In the genomic region with DNA sequence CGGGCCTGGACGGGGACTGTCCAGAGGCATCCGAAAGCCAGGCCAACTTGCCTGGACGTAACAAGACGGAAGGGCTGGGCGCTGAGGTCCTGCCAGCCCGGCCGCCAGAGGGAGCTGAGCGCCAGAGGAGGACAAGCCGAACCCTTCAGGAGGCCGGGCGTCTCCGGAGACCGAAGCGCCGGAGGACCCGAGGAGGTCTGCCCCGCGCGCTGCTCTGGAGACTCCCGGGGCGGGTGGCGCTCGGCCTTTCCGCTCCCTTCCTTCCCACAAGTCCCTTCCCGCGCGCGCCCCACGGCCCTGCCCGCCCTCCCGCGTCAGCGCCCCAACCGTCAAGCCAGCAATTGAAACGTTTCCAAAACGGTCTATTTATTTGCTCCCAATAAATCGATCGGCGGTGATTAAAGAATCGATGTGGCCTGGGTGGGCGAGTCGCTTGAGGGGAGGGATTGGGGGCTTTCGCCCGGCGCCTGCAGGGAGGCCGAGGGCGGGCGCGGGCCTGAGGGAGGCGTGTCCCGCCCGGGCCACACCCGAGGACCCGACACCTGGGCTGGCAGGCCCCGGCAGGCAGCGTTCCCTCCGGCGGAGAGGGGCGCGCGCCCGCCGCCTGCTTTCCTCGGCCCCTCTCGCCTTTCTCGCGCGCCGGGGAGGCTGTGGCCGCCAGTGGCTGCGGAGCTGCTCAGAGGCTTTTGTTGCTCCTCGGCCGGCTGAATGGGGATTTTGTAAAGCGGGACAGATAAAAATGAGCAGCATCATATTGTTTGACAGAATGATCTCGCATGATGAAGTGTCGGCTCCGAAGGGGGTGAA, we compare ENCODE assay signal across 1 cellular context.
TF ChIP-seq lines count a peak whose summit lies in the region.

No MANE protein-coding gene starts in this region.

TF ChIP-seq in HepG2, 621 proteins besides CTCF, POLR2A, EP300 and RAD21 (continued from another document and continues in another):
- TF ChIP-seq, protein P1, sequence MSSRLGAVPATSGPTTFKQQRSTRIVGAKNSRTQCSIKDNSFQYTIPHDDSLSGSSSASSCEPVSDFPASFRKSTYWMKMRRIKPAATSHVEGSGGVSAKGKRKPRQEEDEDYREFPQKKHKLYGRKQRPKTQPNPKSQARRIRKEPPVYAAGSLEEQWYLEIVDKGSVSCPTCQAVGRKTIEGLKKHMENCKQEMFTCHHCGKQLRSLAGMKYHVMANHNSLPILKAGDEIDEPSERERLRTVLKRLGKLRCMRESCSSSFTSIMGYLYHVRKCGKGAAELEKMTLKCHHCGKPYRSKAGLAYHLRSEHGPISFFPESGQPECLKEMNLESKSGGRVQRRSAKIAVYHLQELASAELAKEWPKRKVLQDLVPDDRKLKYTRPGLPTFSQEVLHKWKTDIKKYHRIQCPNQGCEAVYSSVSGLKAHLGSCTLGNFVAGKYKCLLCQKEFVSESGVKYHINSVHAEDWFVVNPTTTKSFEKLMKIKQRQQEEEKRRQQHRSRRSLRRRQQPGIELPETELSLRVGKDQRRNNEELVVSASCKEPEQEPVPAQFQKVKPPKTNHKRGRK (CRISPR knock-in tag; IDR thresholded peaks at IDR 0.05), result no peak
- TF ChIP-seq CBFB (CRISPR knock-in tag; IDR thresholded peaks at IDR 0.05), result no peak
- TF ChIP-seq PHF8 (CRISPR knock-in tag; IDR thresholded peaks at IDR 0.05), result peak; percentile 42; the same call in 1 of the 2 replicates
- TF ChIP-seq GTF2F1 (IDR thresholded peaks at IDR 0.05; ENCODE audit: low read length), result no peak
- TF ChIP-seq PAF1 (CRISPR knock-in tag; IDR thresholded peaks at IDR 0.05), result no peak
- TF ChIP-seq FOSL1 (CRISPR knock-in tag; IDR thresholded peaks at IDR 0.05; ENCODE audit: borderline replicate concordance), result no peak
- TF ChIP-seq, protein P2, sequence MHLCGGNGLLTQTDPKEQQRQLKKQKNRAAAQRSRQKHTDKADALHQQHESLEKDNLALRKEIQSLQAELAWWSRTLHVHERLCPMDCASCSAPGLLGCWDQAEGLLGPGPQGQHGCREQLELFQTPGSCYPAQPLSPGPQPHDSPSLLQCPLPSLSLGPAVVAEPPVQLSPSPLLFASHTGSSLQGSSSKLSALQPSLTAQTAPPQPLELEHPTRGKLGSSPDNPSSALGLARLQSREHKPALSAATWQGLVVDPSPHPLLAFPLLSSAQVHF (CRISPR knock-in tag; IDR thresholded peaks at IDR 0.05), result no peak
- no peak for TF ChIP-seq ZNF282 (IDR thresholded peaks at IDR 0.05; ENCODE audit: partially characterized antibody)
- no peak for TF ChIP-seq FOXA3 (CRISPR knock-in tag; IDR thresholded peaks at IDR 0.05)
- no peak for TF ChIP-seq MTA1 (CRISPR knock-in tag; IDR thresholded peaks at IDR 0.05; ENCODE audit: borderline replicate concordance)
- no peak for TF ChIP-seq ATF7-NPFF (CRISPR knock-in tag; IDR thresholded peaks at IDR 0.05; ENCODE audit: low read depth)
- TF ChIP-seq KDM3A (CRISPR knock-in tag; IDR thresholded peaks at IDR 0.05; ENCODE audit: low read depth), result no peak
- no peak for TF ChIP-seq SMARCC2 (IDR thresholded peaks at IDR 0.05)
- TF ChIP-seq, protein P3, sequence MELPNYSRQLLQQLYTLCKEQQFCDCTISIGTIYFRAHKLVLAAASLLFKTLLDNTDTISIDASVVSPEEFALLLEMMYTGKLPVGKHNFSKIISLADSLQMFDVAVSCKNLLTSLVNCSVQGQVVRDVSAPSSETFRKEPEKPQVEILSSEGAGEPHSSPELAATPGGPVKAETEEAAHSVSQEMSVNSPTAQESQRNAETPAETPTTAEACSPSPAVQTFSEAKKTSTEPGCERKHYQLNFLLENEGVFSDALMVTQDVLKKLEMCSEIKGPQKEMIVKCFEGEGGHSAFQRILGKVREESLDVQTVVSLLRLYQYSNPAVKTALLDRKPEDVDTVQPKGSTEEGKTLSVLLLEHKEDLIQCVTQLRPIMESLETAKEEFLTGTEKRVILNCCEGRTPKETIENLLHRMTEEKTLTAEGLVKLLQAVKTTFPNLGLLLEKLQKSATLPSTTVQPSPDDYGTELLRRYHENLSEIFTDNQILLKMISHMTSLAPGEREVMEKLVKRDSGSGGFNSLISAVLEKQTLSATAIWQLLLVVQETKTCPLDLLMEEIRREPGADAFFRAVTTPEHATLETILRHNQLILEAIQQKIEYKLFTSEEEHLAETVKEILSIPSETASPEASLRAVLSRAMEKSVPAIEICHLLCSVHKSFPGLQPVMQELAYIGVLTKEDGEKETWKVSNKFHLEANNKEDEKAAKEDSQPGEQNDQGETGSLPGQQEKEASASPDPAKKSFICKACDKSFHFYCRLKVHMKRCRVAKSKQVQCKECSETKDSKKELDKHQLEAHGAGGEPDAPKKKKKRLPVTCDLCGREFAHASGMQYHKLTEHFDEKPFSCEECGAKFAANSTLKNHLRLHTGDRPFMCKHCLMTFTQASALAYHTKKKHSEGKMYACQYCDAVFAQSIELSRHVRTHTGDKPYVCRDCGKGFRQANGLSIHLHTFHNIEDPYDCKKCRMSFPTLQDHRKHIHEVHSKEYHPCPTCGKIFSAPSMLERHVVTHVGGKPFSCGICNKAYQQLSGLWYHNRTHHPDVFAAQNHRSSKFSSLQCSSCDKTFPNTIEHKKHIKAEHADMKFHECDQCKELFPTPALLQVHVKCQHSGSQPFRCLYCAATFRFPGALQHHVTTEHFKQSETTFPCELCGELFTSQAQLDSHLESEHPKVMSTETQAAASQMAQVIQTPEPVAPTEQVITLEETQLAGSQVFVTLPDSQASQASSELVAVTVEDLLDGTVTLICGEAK (IDR thresholded peaks at IDR 0.05), result no peak
- TF ChIP-seq, protein P3 (CRISPR knock-in tag; IDR thresholded peaks at IDR 0.05), result no peak
- TF ChIP-seq, protein P4, sequence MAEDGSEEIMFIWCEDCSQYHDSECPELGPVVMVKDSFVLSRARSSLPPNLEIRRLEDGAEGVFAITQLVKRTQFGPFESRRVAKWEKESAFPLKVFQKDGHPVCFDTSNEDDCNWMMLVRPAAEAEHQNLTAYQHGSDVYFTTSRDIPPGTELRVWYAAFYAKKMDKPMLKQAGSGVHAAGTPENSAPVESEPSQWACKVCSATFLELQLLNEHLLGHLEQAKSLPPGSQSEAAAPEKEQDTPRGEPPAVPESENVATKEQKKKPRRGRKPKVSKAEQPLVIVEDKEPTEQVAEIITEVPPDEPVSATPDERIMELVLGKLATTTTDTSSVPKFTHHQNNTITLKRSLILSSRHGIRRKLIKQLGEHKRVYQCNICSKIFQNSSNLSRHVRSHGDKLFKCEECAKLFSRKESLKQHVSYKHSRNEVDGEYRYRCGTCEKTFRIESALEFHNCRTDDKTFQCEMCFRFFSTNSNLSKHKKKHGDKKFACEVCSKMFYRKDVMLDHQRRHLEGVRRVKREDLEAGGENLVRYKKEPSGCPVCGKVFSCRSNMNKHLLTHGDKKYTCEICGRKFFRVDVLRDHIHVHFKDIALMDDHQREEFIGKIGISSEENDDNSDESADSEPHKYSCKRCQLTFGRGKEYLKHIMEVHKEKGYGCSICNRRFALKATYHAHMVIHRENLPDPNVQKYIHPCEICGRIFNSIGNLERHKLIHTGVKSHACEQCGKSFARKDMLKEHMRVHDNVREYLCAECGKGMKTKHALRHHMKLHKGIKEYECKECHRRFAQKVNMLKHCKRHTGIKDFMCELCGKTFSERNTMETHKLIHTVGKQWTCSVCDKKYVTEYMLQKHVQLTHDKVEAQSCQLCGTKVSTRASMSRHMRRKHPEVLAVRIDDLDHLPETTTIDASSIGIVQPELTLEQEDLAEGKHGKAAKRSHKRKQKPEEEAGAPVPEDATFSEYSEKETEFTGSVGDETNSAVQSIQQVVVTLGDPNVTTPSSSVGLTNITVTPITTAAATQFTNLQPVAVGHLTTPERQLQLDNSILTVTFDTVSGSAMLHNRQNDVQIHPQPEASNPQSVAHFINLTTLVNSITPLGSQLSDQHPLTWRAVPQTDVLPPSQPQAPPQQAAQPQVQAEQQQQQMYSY (CRISPR knock-in tag; IDR thresholded peaks at IDR 0.05), result no peak
- no peak for TF ChIP-seq FOXA1 (IDR thresholded peaks at IDR 0.05)
- no peak for TF ChIP-seq FOXA1 (CRISPR knock-in tag; IDR thresholded peaks at IDR 0.05)
- TF ChIP-seq KDM6A (CRISPR knock-in tag; IDR thresholded peaks at IDR 0.05; ENCODE audit: low read depth), result no peak
- TF ChIP-seq, protein P5, sequence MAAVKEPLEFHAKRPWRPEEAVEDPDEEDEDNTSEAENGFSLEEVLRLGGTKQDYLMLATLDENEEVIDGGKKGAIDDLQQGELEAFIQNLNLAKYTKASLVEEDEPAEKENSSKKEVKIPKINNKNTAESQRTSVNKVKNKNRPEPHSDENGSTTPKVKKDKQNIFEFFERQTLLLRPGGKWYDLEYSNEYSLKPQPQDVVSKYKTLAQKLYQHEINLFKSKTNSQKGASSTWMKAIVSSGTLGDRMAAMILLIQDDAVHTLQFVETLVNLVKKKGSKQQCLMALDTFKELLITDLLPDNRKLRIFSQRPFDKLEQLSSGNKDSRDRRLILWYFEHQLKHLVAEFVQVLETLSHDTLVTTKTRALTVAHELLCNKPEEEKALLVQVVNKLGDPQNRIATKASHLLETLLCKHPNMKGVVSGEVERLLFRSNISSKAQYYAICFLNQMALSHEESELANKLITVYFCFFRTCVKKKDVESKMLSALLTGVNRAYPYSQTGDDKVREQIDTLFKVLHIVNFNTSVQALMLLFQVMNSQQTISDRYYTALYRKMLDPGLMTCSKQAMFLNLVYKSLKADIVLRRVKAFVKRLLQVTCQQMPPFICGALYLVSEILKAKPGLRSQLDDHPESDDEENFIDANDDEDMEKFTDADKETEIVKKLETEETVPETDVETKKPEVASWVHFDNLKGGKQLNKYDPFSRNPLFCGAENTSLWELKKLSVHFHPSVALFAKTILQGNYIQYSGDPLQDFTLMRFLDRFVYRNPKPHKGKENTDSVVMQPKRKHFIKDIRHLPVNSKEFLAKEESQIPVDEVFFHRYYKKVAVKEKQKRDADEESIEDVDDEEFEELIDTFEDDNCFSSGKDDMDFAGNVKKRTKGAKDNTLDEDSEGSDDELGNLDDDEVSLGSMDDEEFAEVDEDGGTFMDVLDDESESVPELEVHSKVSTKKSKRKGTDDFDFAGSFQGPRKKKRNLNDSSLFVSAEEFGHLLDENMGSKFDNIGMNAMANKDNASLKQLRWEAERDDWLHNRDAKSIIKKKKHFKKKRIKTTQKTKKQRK (IDR thresholded peaks at IDR 0.05; ENCODE audit: low read length), result no peak
- no peak for TF ChIP-seq ZNF33B (CRISPR knock-in tag; IDR thresholded peaks at IDR 0.05)
- no peak for TF ChIP-seq BRD4 (CRISPR knock-in tag; IDR thresholded peaks at IDR 0.05)
- TF ChIP-seq, protein P6, sequence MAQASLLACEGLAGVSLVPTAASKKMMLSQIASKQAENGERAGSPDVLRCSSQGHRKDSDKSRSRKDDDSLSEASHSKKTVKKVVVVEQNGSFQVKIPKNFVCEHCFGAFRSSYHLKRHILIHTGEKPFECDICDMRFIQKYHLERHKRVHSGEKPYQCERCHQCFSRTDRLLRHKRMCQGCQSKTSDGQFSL (CRISPR knock-in tag; IDR thresholded peaks at IDR 0.05), result no peak
- TF ChIP-seq HDAC2 (CRISPR knock-in tag; IDR thresholded peaks at IDR 0.05), result 0 out of 2 replicates have a peak, but pooled peaks have one; percentile 39
- TF ChIP-seq CC2D1A (CRISPR knock-in tag; IDR thresholded peaks at IDR 0.05), result no peak
- TF ChIP-seq, protein P7, sequence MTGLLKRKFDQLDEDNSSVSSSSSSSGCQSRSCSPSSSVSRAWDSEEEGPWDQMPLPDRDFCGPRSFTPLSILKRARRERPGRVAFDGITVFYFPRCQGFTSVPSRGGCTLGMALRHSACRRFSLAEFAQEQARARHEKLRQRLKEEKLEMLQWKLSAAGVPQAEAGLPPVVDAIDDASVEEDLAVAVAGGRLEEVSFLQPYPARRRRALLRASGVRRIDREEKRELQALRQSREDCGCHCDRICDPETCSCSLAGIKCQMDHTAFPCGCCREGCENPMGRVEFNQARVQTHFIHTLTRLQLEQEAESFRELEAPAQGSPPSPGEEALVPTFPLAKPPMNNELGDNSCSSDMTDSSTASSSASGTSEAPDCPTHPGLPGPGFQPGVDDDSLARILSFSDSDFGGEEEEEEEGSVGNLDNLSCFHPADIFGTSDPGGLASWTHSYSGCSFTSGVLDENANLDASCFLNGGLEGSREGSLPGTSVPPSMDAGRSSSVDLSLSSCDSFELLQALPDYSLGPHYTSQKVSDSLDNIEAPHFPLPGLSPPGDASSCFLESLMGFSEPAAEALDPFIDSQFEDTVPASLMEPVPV (CRISPR knock-in tag; IDR thresholded peaks at IDR 0.05), result 0 out of 2 replicates have a peak, but pooled peaks have one; percentile 19
- TF ChIP-seq, protein P8, sequence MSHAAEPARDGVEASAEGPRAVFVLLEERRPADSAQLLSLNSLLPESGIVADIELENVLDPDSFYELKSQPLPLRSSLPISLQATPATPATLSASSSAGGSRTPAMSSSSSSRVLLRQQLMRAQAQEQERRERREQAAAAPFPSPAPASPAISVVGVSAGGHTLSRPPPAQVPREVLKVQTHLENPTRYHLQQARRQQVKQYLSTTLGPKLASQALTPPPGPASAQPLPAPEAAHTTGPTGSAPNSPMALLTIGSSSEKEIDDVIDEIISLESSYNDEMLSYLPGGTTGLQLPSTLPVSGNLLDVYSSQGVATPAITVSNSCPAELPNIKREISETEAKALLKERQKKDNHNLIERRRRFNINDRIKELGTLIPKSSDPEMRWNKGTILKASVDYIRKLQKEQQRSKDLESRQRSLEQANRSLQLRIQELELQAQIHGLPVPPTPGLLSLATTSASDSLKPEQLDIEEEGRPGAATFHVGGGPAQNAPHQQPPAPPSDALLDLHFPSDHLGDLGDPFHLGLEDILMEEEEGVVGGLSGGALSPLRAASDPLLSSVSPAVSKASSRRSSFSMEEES (CRISPR knock-in tag; IDR thresholded peaks at IDR 0.05), result no peak
- TF ChIP-seq MED1 (CRISPR knock-in tag; IDR thresholded peaks at IDR 0.05), result no peak
